Comparison of ENCODE assay signal across 14 cellular contexts in genomic region chr4:93183589-93183988, GRCh38.
A peak's percentile ranks its signal among the peaks of the same experiment; 100 is the strongest.
DNase-seq lines count a peak whose midpoint lies in the region; ATAC-seq and TF ChIP-seq lines count a peak whose summit lies in the region.
"Had no signal": no experiment of that assay in that cellular context is flagged by ENCODE, and none has a peak within 500 bp of the region (broad histone marks: within the 10 kb centered on the region; RNA-seq: fewer than 3 reads in every experiment).

No MANE protein-coding gene starts in this region.

- H3K36me3 Mint-ChIP-seq in immature natural killer cell: peaks cover 0 to 4% (median 0%) of the 10 kb centered on the region in 3 donors
- H3K36me3 Mint-ChIP-seq: activated naive CD4-positive, alpha-beta T cell treated with anti-CD3 and anti-CD28 coated beads, Interleukin-2, amount 10 ng/mL, durations not matched to agents 7 days and 5 days had no signal

- in situ Hi-C loops in ACHN (cut with HindIII; ENCODE audit: low pct_ligation_motif_present, low pct_unique_long_range_greater_than_20kb, low sequenced_read_pairs): no loop called here

- peaks cover 8 to 44% (median 21%) of the 10 kb centered on the region in 6 donors for H3K9me3 Mint-ChIP-seq in immature natural killer cell

- no peak overlapping the region for H3K27ac Mint-ChIP-seq in immature natural killer cell
- H3K27ac Mint-ChIP-seq: activated naive CD4-positive, alpha-beta T cell treated with anti-CD3 and anti-CD28 coated beads, Interleukin-2, amount 10 ng/mL, durations not matched to agents 7 days and 5 days had no signal

- H3K27me3 Mint-ChIP-seq in immature natural killer cell (ENCODE audit: low read depth in 3 of 3): no peaks in the 10 kb centered on the region
- H3K27me3 Mint-ChIP-seq: activated naive CD4-positive, alpha-beta T cell treated with anti-CD3 and anti-CD28 coated beads, Interleukin-2, amount 10 ng/mL, durations not matched to agents 7 days and 5 days had no signal

- no peak for TF ChIP-seq CTCF in body of pancreas (IDR thresholded peaks at IDR 0.05)
- TF ChIP-seq CTCF in mucosa of descending colon (IDR thresholded peaks at IDR 0.05): no peak

- TF ChIP-seq POLR2A in body of pancreas (IDR thresholded peaks at IDR 0.05): no peak

- no peak overlapping the region for H3K4me3 Mint-ChIP-seq in immature natural killer cell
- H3K4me3 Mint-ChIP-seq: activated naive CD4-positive, alpha-beta T cell treated with anti-CD3 and anti-CD28 coated beads, Interleukin-2, amount 10 ng/mL, durations not matched to agents 7 days and 5 days had no signal

- H3K36me3 ChIP-seq in body of pancreas (replicated peaks in 1 of 2; ENCODE audit: insufficient read depth in 1 of 2, low read depth in 2 of 2): no peaks in the 10 kb centered on the region
- no peaks in the 10 kb centered on the region for H3K36me3 ChIP-seq in mucosa of descending colon (ENCODE audit: low read depth)
- H3K36me3 ChIP-seq in SJCRH30: no peaks in the 10 kb centered on the region
- H3K36me3 ChIP-seq: colonic mucosa, esophagus squamous epithelium, ovary, tibial artery had no signal

- H3K4me3 ChIP-seq in body of pancreas: no peak overlapping the region
- no peak overlapping the region for H3K4me3 ChIP-seq in mucosa of descending colon
- no peak overlapping the region for H3K4me3 ChIP-seq in SJCRH30
- H3K4me3 ChIP-seq: colonic mucosa, esophagus squamous epithelium, ovary, tibial artery had no signal

- ATAC-seq in body of pancreas (peak; percentile 30), mucosa of descending colon (peak; percentile 71)

- H3K27me3 ChIP-seq in body of pancreas: no peaks in the 10 kb centered on the region
- H3K27me3 ChIP-seq in SJCRH30: no peaks in the 10 kb centered on the region
- H3K27me3 ChIP-seq: colonic mucosa, esophagus squamous epithelium, ovary, tibial artery had no signal

- H3K4me1 Mint-ChIP-seq in immature natural killer cell: no peaks in the 10 kb centered on the region
- H3K4me1 Mint-ChIP-seq: activated naive CD4-positive, alpha-beta T cell treated with anti-CD3 and anti-CD28 coated beads, Interleukin-2, amount 10 ng/mL, durations not matched to agents 7 days and 5 days had no signal

- DNase-seq in NCI-H1436 (lab: John Stamatoyannopoulos, UW): peak; percentile 18
- DNase-seq in NCI-H1436 treated with DMSO at 0.1 percent for 48 hours (lab: John Stamatoyannopoulos, UW): no peak
- DNase-seq in NCI-H2171 treated with DMSO at 0.1 percent for 48 hours (lab: John Stamatoyannopoulos, UW): peak; percentile 60
- no peak for DNase-seq in body of pancreas
- no peak for DNase-seq in mucosa of descending colon
- DNase-seq in ACHN: no peak
- no peak for DNase-seq in SJCRH30
- DNase-seq in immature natural killer cell: no peak
- DNase-seq: activated CD4-positive, CD25-positive, alpha-beta regulatory T cell; activated naive CD4-positive, alpha-beta T cell treated with anti-CD3 and anti-CD28 coated beads, Interleukin-2, amount 10 ng/mL, durations not matched to agents 7 days and 5 days; colonic mucosa; esophagus squamous epithelium; ovary; tibial artery had no signal

- intact Hi-C loops in body of pancreas (cut with DNase I) (no loop called here), mucosa of descending colon (cut with DNase I, micrococcal nuclease) (no loop called here)

- H3K27ac ChIP-seq in body of pancreas: no peak overlapping the region
- no peak overlapping the region for H3K27ac ChIP-seq in SJCRH30
- H3K27ac ChIP-seq: colonic mucosa, ovary, tibial artery had no signal

- H3K9me3 ChIP-seq in body of pancreas: no peaks in the 10 kb centered on the region
- no peaks in the 10 kb centered on the region for H3K9me3 ChIP-seq in mucosa of descending colon
- no peaks in the 10 kb centered on the region for H3K9me3 ChIP-seq in SJCRH30 (replicated peaks)
- H3K9me3 ChIP-seq: colonic mucosa, esophagus squamous epithelium, ovary, tibial artery had no signal

- H3K4me1 ChIP-seq in body of pancreas: no peaks in the 10 kb centered on the region
- no peaks in the 10 kb centered on the region for H3K4me1 ChIP-seq in mucosa of descending colon (ENCODE audit: low read depth)
- no peaks in the 10 kb centered on the region for H3K4me1 ChIP-seq in SJCRH30
- H3K4me1 ChIP-seq: colonic mucosa, tibial artery had no signal

Comparison
In these comparisons a context has a peak if more than half of its experiments do, and no peak if none do; other contexts are left out.
1. DNase-seq: peak in NCI-H1436 (single experiment) and NCI-H2171 treated with DMSO at 0.1 percent for 48 hours (single experiment); none in NCI-H1436 treated with DMSO at 0.1 percent for 48 hours (single experiment), body of pancreas (0 of 4), mucosa of descending colon (0 of 3), ACHN (single experiment), SJCRH30 (0 of 2) and immature natural killer cell (0 of 3).